In the genomic region with DNA sequence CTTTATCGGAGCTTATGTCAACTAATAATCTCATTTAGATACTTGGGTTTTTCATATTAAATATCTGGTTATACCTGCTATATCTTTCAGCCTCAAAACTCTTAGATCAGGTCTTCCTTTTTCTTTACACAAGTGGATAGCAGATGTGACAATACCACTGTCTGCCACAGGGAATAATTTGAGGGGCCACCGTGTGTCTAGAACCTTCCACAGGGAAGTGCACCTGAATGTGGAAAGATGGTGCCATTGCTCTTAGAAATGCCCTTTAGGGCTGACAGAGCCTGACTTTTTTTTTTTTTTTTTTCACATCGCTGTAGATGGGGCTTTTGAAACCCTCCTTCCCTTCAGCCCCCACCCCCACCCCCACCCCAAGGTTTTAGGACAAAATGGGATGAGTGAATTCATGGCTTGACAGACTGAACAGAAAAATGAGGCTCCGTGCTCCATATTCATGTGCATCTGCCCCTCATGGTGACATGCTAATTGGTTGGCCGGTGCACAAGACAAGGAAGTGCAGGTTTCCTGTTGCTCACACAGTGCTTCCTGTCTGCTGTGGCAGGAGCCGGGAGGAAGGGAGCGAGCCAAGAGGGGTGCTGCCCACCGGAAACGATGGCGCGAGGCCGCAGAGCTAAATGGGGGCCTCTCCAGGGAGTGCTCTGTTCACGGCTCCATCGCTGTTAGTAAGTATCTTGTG, we compare ENCODE assay signal across 8 cellular contexts.
DNase-seq lines count a peak whose midpoint lies in the region; ATAC-seq and TF ChIP-seq lines count a peak whose summit lies in the region.

No MANE protein-coding gene starts in this region.

- peak; percentile 97 for ATAC-seq in HG02588 (IDR thresholded peaks at IDR 0.05; ENCODE audit: unreplicated experiment)
- peak; percentile 93 to 98 for ATAC-seq in activated T-cell treated with anti-CD3 and anti-CD28 coated beads, Interleukin-2, amount 50 U/mL, for 72 hours (replicated peaks in 1 of 2)

- H3K36me3 Mint-ChIP-seq in activated T-cell treated with anti-CD3 and anti-CD28 coated beads, Interleukin-2, amount 50 U/mL, for 72 hours (ENCODE audit: insufficient read depth in 2 of 2) = peaks cover 8 to 26% of the 10 kb centered on the region in 2 donors

- H3K27me3 Mint-ChIP-seq in activated T-cell treated with anti-CD3 and anti-CD28 coated beads, Interleukin-2, amount 50 U/mL, for 72 hours (ENCODE audit: low read depth) = no peaks in the 10 kb centered on the region

- peaks cover 2 to 5% of the 10 kb centered on the region in 2 donors for H3K9me3 Mint-ChIP-seq in activated T-cell treated with anti-CD3 and anti-CD28 coated beads, Interleukin-2, amount 50 U/mL, for 72 hours

- DNase-seq in NOMO-1 treated with DMSO at 0.1 percent for 48 hours (lab: John Stamatoyannopoulos, UW; ENCODE audit: unreplicated experiment) (peak; percentile 79), iris pigment epithelial cell (ENCODE audit: low read depth) (peak; percentile 16), NCI-H446 (lab: John Stamatoyannopoulos, UW) (no peak), NCI-H526 treated with DMSO at 0.1 percent for 48 hours (lab: John Stamatoyannopoulos, UW) (no peak)
- peak; percentile 74 to 75 for DNase-seq in activated T-cell treated with anti-CD3 and anti-CD28 coated beads, Interleukin-2, amount 50 U/mL, for 72 hours
- peak; percentile 54 to 60 for DNase-seq in stimulated activated CD8-positive, alpha-beta memory T cell treated with anti-CD3 and anti-CD28 coated beads, Interleukin-7, amount 100 ng/mL, for 4 hours (ENCODE audit: low read depth in 2 of 2)

- H3K4me1 Mint-ChIP-seq in activated T-cell treated with anti-CD3 and anti-CD28 coated beads, Interleukin-2, amount 50 U/mL, for 72 hours (ENCODE audit: low read depth) = peaks cover 66% of the 10 kb centered on the region

- TF ChIP-seq CTCF in GM12872 (IDR thresholded peaks at IDR 0.05; ENCODE audit: insufficient read depth, low read depth, low read length) = 0 out of 3 replicates have a peak, but pooled peaks have one; percentile 14

- peak overlapping the region; percentile 90 to 93 for H3K4me3 Mint-ChIP-seq in activated T-cell treated with anti-CD3 and anti-CD28 coated beads, Interleukin-2, amount 50 U/mL, for 72 hours

- H3K27ac Mint-ChIP-seq in activated T-cell treated with anti-CD3 and anti-CD28 coated beads, Interleukin-2, amount 50 U/mL, for 72 hours = peak overlapping the region; percentile 96

Comparison
In these comparisons a context has a peak if more than half of its experiments do, and no peak if none do; other contexts are left out.
1. DNase-seq: peak in NOMO-1 treated with DMSO at 0.1 percent for 48 hours (single experiment), activated T-cell treated with anti-CD3 and anti-CD28 coated beads, Interleukin-2, amount 50 U/mL, for 72 hours (2 of 2), iris pigment epithelial cell (single experiment) and stimulated activated CD8-positive, alpha-beta memory T cell treated with anti-CD3 and anti-CD28 coated beads, Interleukin-7, amount 100 ng/mL, for 4 hours (2 of 2); none in NCI-H446 (0 of 2) and NCI-H526 treated with DMSO at 0.1 percent for 48 hours (single experiment).